18 cellular contexts compared by ENCODE assay signal in genomic region chr20:63456429-63457284, GRCh38. TPM values are rescaled to one million over a fixed set of nuclear protein-coding genes. Genes with fewer than 3 reads are reported as not detected.
A peak's percentile ranks its signal among the peaks of the same experiment; 100 is the strongest.
DNase-seq lines count a peak whose midpoint lies in the region; ATAC-seq and TF ChIP-seq lines count a peak whose summit lies in the region.
"Had no signal": no experiment of that assay in that cellular context is flagged by ENCODE, and none has a peak within 500 bp of the region (broad histone marks: within the 10 kb centered on the region; RNA-seq: fewer than 3 reads in every experiment).

No MANE protein-coding gene starts in this region.

- CTCF ChIA-PET in T-cell (lab: Charles Lee), result no interaction called here

- peaks cover 11% of the 10 kb centered on the region for H3K27me3 Mint-ChIP-seq in glutamatergic neuron (ENCODE audit: unreplicated experiment)
- H3K27me3 Mint-ChIP-seq in T-cell, result peaks cover 17 to 60% of the 10 kb centered on the region in 2 donors

- peaks cover 7% of the 10 kb centered on the region for H3K9me3 Mint-ChIP-seq in glutamatergic neuron (ENCODE audit: unreplicated experiment)
- H3K9me3 Mint-ChIP-seq in T-cell, result no peaks in the 10 kb centered on the region
- H3K9me3 Mint-ChIP-seq: activated B cell treated with CpG ODN at 0.5 μM for 24 hours; CD8-positive, alpha-beta T cell; memory B cell; natural killer cell treated with Interleukin-12 subunit alpha and Interleukin-12 subunit beta and Interleukin-15 and Interleukin-18, amount 100 ng/mL, for 72 hours had no signal

- no peak for TF ChIP-seq CTCF in glutamatergic neuron (IDR thresholded peaks at IDR 0.05; ENCODE audit: partially characterized antibody, unreplicated experiment)

- H3K4me3 Mint-ChIP-seq in glutamatergic neuron (ENCODE audit: unreplicated experiment), result peak overlapping the region; percentile 72
- H3K4me3 Mint-ChIP-seq in T-cell, result no peak overlapping the region
- H3K4me3 Mint-ChIP-seq: activated B cell treated with CpG ODN at 0.5 μM for 24 hours; CD8-positive, alpha-beta T cell; immature natural killer cell; memory B cell; natural killer cell treated with Interleukin-12 subunit alpha and Interleukin-12 subunit beta and Interleukin-15 and Interleukin-18, amount 100 ng/mL, for 72 hours had no signal

- H3K36me3 Mint-ChIP-seq in glutamatergic neuron (ENCODE audit: unreplicated experiment) (no peaks in the 10 kb centered on the region), T-cell (no peaks in the 10 kb centered on the region)
- H3K36me3 Mint-ChIP-seq: CD8-positive, alpha-beta T cell; immature natural killer cell; natural killer cell treated with Interleukin-12 subunit alpha and Interleukin-12 subunit beta and Interleukin-15 and Interleukin-18, amount 100 ng/mL, for 72 hours had no signal

- ATAC-seq in T-cell (replicated peaks in 1 of 4) (no peak), GM21723 (IDR thresholded peaks at IDR 0.05; ENCODE audit: unreplicated experiment) (no peak)
- ATAC-seq: CD8-positive, alpha-beta T cell; natural killer cell treated with Interleukin-12 subunit alpha and Interleukin-12 subunit beta and Interleukin-15 and Interleukin-18, amount 100 ng/mL, for 72 hours; stimulated activated naive CD8-positive, alpha-beta T cell treated with anti-CD3 and anti-CD28 coated beads, Interleukin-15, Interleukin-2, amounts not matched to agents 100 U/mL and 50 U/mL, for 24 hours; upper lobe of right lung had no signal

- DNase-seq in NCI-H2107 treated with DMSO at 0.1 percent for 48 hours (lab: John Stamatoyannopoulos, UW; ENCODE audit: unreplicated experiment) (peak; percentile 30), NCI-H2107 (lab: John Stamatoyannopoulos, UW) (no peak), SK-N-DZ (ENCODE audit: low spot score) (peak; percentile 99), glutamatergic neuron (peak; percentile 69), foreskin melanocyte (no peak), T-cell (no peak)
- DNase-seq: activated B cell treated with CpG ODN at 0.5 μM for 24 hours; activated gamma-delta T cell; CD8-positive, alpha-beta T cell; cortex of kidney; immature natural killer cell; stimulated activated naive CD8-positive, alpha-beta T cell treated with anti-CD3 and anti-CD28 coated beads, Interleukin-15, Interleukin-2, amounts not matched to agents 100 U/mL and 50 U/mL, for 24 hours; upper lobe of right lung had no signal

- peak overlapping the region; percentile 61 for H3K27ac ChIP-seq in temporal lobe (ENCODE audit: low read depth, low read length)
- H3K27ac ChIP-seq: upper lobe of right lung had no signal

- H3K27ac Mint-ChIP-seq in glutamatergic neuron (ENCODE audit: unreplicated experiment) (peak overlapping the region; percentile 85), T-cell (no peak overlapping the region)
- H3K27ac Mint-ChIP-seq: activated B cell treated with CpG ODN at 0.5 μM for 24 hours; CD8-positive, alpha-beta T cell; immature natural killer cell; memory B cell; natural killer cell treated with Interleukin-12 subunit alpha and Interleukin-12 subunit beta and Interleukin-15 and Interleukin-18, amount 100 ng/mL, for 72 hours had no signal

- H3K4me1 Mint-ChIP-seq in glutamatergic neuron (ENCODE audit: low read depth, unreplicated experiment) (peaks cover 25% of the 10 kb centered on the region), T-cell (peaks cover 0 to 12% (median 4%) of the 10 kb centered on the region in 3 donors)
- H3K4me1 Mint-ChIP-seq: immature natural killer cell had no signal

- POLR2A ChIA-PET in T-cell (lab: Charles Lee), result no interaction called here

RNA-seq across cellular contexts. Expression of gene KCNQ2, which starts 15.8 kb away (rescaled TPM):
- polyA plus RNA-seq in SK-N-DZ (2014; cell fraction: cytosol; rRNA removed), result 375 and 399 TPM in 2 replicates
- 414 and 472 TPM in 2 replicates for polyA plus RNA-seq in SK-N-DZ (2014; cell fraction: nucleus; rRNA removed)
- total RNA-seq in glutamatergic neuron (ENCODE audit: unreplicated experiment), result 354 TPM
- 136 TPM for total RNA-seq in temporal lobe
- under 1 TPM; 0.19 to 0.49 (median 0.32) TPM for total RNA-seq in T-cell
- total RNA-seq: activated B cell treated with CpG ODN at 0.5 μM for 24 hours; CD8-positive, alpha-beta T cell; LHCN-M2; natural killer cell treated with Interleukin-12 subunit alpha and Interleukin-12 subunit beta and Interleukin-15 and Interleukin-18, amount 100 ng/mL, for 72 hours; upper lobe of right lung had no signal

RNA-seq across cellular contexts. Expression of gene EEF1A2, which starts 42.2 kb away (rescaled TPM):
- polyA plus RNA-seq in SK-N-DZ (2014; cell fraction: cytosol; rRNA removed), result 753 and 802 TPM in 2 replicates
- 489 and 497 TPM in 2 replicates for polyA plus RNA-seq in SK-N-DZ (2014; cell fraction: nucleus; rRNA removed)
- total RNA-seq in glutamatergic neuron (ENCODE audit: unreplicated experiment), result 55.3 TPM
- 209 TPM for total RNA-seq in temporal lobe
- total RNA-seq in T-cell, result 1 to 10 TPM in 3 of 5 donors, under 1 TPM in 2; 0.50 to 3.1 (median 1.1) TPM
- polyA plus RNA-seq: immature natural killer cell had no signal

Comparison
In these comparisons a context has a peak if more than half of its experiments do, and no peak if none do; other contexts are left out.
1. DNase-seq: peak in NCI-H2107 treated with DMSO at 0.1 percent for 48 hours (single experiment), SK-N-DZ (single experiment) and glutamatergic neuron (single experiment); none in NCI-H2107 (single experiment), foreskin melanocyte (single experiment) and T-cell (0 of 34).
2. RNA of gene KCNQ2, which starts 15.8 kb away (total RNA-seq): 354 TPM in glutamatergic neuron (single experiment) and 136 TPM in temporal lobe (single experiment); 0.19 to 0.49 TPM in T-cell; every median in the first group is over 10 times any median in the second.
3. RNA of gene EEF1A2, which starts 42.2 kb away (total RNA-seq): 209 TPM in temporal lobe (single experiment) and 55.3 TPM in glutamatergic neuron (single experiment); 0.50 to 3.1 TPM in T-cell; every median in the first group is over 10 times any median in the second.